1 cellular context compared by ENCODE assay signal in genomic region chr11:59669611-59670009, GRCh38.
TF ChIP-seq lines count a peak whose summit lies in the region.

No MANE protein-coding gene starts in this region.

TF ChIP-seq in HepG2, 621 proteins besides CTCF, POLR2A, EP300 and RAD21 (continued from another document):
- TF ChIP-seq GLMP (CRISPR knock-in tag; IDR thresholded peaks at IDR 0.05; ENCODE audit: borderline replicate concordance) (no peak), CREB3 (CRISPR knock-in tag; IDR thresholded peaks at IDR 0.05) (0 out of 2 replicates have a peak, but pooled peaks have one; percentile 14), POGK (CRISPR knock-in tag; conservative IDR thresholded peaks at IDR 0.05) (no peak), ZBTB4 (CRISPR knock-in tag; IDR thresholded peaks at IDR 0.05; ENCODE audit: borderline replicate concordance) (no peak), ZNF790 (CRISPR knock-in tag; IDR thresholded peaks at IDR 0.05; ENCODE audit: borderline replicate concordance) (peak; percentile 73; the same call in 1 of the 2 replicates), SOX6 (IDR thresholded peaks at IDR 0.05) (no peak), SOX6 (CRISPR knock-in tag; IDR thresholded peaks at IDR 0.05) (no peak), ATF1 (CRISPR knock-in tag; IDR thresholded peaks at IDR 0.05) (peak; percentile 74; the same call in 1 of the 2 replicates), ZBTB39 (CRISPR knock-in tag; IDR thresholded peaks at IDR 0.05) (no peak), SALL2 (CRISPR knock-in tag; IDR thresholded peaks at IDR 0.05) (no peak), ZNF782 (CRISPR knock-in tag; IDR thresholded peaks at IDR 0.05; ENCODE audit: borderline replicate concordance) (no peak), ZNF547 (CRISPR knock-in tag; IDR thresholded peaks at IDR 0.05) (no peak), ZBTB37 (CRISPR knock-in tag; IDR thresholded peaks at IDR 0.05) (no peak), RBAK (CRISPR knock-in tag; IDR thresholded peaks at IDR 0.05) (no peak), TBL1XR1 (IDR thresholded peaks at IDR 0.05; ENCODE audit: borderline replicate concordance, low read length, partially characterized antibody) (no peak), REST (IDR thresholded peaks at IDR 0.05; ENCODE audit: borderline replicate concordance in 1 of 2, low read depth in 1 of 2, low read length in 2 of 2) (peak in 1 of 2 experiments; percentile 4; a peak in 1 of 4 replicates), ZNF33A (CRISPR knock-in tag; IDR thresholded peaks at IDR 0.05; ENCODE audit: borderline replicate concordance) (no peak), SAP130 (CRISPR knock-in tag; IDR thresholded peaks at IDR 0.05; ENCODE audit: low read depth) (no peak; the same call in 1 of the 2 replicates), ZZZ3 (CRISPR knock-in tag; IDR thresholded peaks at IDR 0.05; ENCODE audit: borderline replicate concordance) (no peak), SMAD3 (CRISPR knock-in tag; IDR thresholded peaks at IDR 0.05) (no peak), WIZ (CRISPR knock-in tag; IDR thresholded peaks at IDR 0.05) (no peak), SATB2 (CRISPR knock-in tag; IDR thresholded peaks at IDR 0.05) (0 out of 2 replicates have a peak, but pooled peaks have one; percentile 80), ZNF530 (CRISPR knock-in tag; IDR thresholded peaks at IDR 0.05; ENCODE audit: low read depth) (no peak), ZNF737 (CRISPR knock-in tag; IDR thresholded peaks at IDR 0.05; ENCODE audit: borderline replicate concordance) (peak; percentile 69; the same call in 1 of the 2 replicates), ZNF747 (CRISPR knock-in tag; IDR thresholded peaks at IDR 0.05; ENCODE audit: borderline replicate concordance) (no peak), ZBTB21 (CRISPR knock-in tag; IDR thresholded peaks at IDR 0.05) (0 out of 2 replicates have a peak, but pooled peaks have one; percentile 14), ZNF34 (CRISPR knock-in tag; IDR thresholded peaks at IDR 0.05; ENCODE audit: borderline replicate concordance) (no peak), CCDC6 (CRISPR knock-in tag; IDR thresholded peaks at IDR 0.05) (no peak), ZNF709 (CRISPR knock-in tag; IDR thresholded peaks at IDR 0.05) (peak; percentile 68; the same call in 1 of the 2 replicates), ZNF761 (CRISPR knock-in tag; conservative IDR thresholded peaks at IDR 0.05) (no peak), ZBTB33 (CRISPR knock-in tag; IDR thresholded peaks at IDR 0.05) (no peak), BCLAF1 (IDR thresholded peaks at IDR 0.05) (no peak), STAT5B (CRISPR knock-in tag; IDR thresholded peaks at IDR 0.05) (no peak), ZNF777 (CRISPR knock-in tag; IDR thresholded peaks at IDR 0.05) (peak; percentile 75), RNF219 (CRISPR knock-in tag; IDR thresholded peaks at IDR 0.05) (0 out of 2 replicates have a peak, but pooled peaks have one; percentile 58), ZSCAN20 (CRISPR knock-in tag; IDR thresholded peaks at IDR 0.05; ENCODE audit: borderline replicate concordance) (no peak)
TF ChIP-seq in HepG2: peak in this region for 57.
